9 cellular contexts compared by ENCODE assay signal in genomic region chr5:76384705-76385104, GRCh38.
"Had no signal": no experiment of that assay in that cellular context is flagged by ENCODE, and none has a peak within 500 bp of the region (broad histone marks: within the 10 kb centered on the region; RNA-seq: fewer than 3 reads in every experiment).

No MANE protein-coding gene starts in this region.

- H3K27me3 ChIP-seq: pancreas, stomach had no signal

- H3K4me3 ChIP-seq: pancreas, stomach, thoracic aorta had no signal

- H3K36me3 ChIP-seq: pancreas, stomach, thoracic aorta had no signal

- H3K27me3 Mint-ChIP-seq: activated CD8-positive, alpha-beta memory T cell treated with anti-CD3 and anti-CD28 coated beads, Interleukin-2, amount 10 ng/mL, durations not matched to agents 7 days and 5 days; activated T-cell treated with anti-CD3 and anti-CD28 coated beads, Interleukin-2, amount 50 U/mL, for 24 hours had no signal

- DNase-seq: activated CD8-positive, alpha-beta memory T cell treated with anti-CD3 and anti-CD28 coated beads, Interleukin-2, amount 10 ng/mL, durations not matched to agents 7 days and 5 days; activated effector memory CD4-positive, alpha-beta T cell treated with Interleukin-2 at 50 U/mL for 16 hours; activated T-cell treated with anti-CD3 and anti-CD28 coated beads, Interleukin-2, amount 50 U/mL, for 24 hours; effector memory CD4-positive, alpha-beta T cell; stimulated activated CD4-positive, alpha-beta T cell treated with anti-CD3 and anti-CD28 coated beads, Interleukin-4, amount 100 ng/mL, for 1 hour had no signal

- H3K27ac Mint-ChIP-seq: activated CD8-positive, alpha-beta memory T cell treated with anti-CD3 and anti-CD28 coated beads, Interleukin-2, amount 10 ng/mL, durations not matched to agents 7 days and 5 days; activated T-cell treated with anti-CD3 and anti-CD28 coated beads, Interleukin-2, amount 50 U/mL, for 24 hours; T-helper 1 cell treated with Interleukin-12 subunit alpha and Interleukin-12 subunit beta and Interleukin-4 antibody, amounts not matched to agents 30 μg/mL and 1 μg/mL, for 36 hours had no signal

- H3K4me3 Mint-ChIP-seq: activated CD8-positive, alpha-beta memory T cell treated with anti-CD3 and anti-CD28 coated beads, Interleukin-2, amount 10 ng/mL, durations not matched to agents 7 days and 5 days; activated T-cell treated with anti-CD3 and anti-CD28 coated beads, Interleukin-2, amount 50 U/mL, for 24 hours; T-helper 1 cell treated with Interleukin-12 subunit alpha and Interleukin-12 subunit beta and Interleukin-4 antibody, amounts not matched to agents 30 μg/mL and 1 μg/mL, for 36 hours had no signal

- H3K27ac ChIP-seq: thoracic aorta had no signal

- H3K9me3 ChIP-seq: pancreas, stomach, thoracic aorta had no signal

- H3K36me3 Mint-ChIP-seq: activated CD8-positive, alpha-beta memory T cell treated with anti-CD3 and anti-CD28 coated beads, Interleukin-2, amount 10 ng/mL, durations not matched to agents 7 days and 5 days had no signal

- ATAC-seq: activated CD8-positive, alpha-beta memory T cell treated with anti-CD3 and anti-CD28 coated beads, Interleukin-2, amount 10 ng/mL, durations not matched to agents 7 days and 5 days had no signal

- H3K9me3 Mint-ChIP-seq: activated T-cell treated with anti-CD3 and anti-CD28 coated beads, Interleukin-2, amount 50 U/mL, for 24 hours; T-helper 1 cell treated with Interleukin-12 subunit alpha and Interleukin-12 subunit beta and Interleukin-4 antibody, amounts not matched to agents 30 μg/mL and 1 μg/mL, for 36 hours had no signal
